Comparison of ENCODE assay signal across 8 cellular contexts in the genomic region with DNA sequence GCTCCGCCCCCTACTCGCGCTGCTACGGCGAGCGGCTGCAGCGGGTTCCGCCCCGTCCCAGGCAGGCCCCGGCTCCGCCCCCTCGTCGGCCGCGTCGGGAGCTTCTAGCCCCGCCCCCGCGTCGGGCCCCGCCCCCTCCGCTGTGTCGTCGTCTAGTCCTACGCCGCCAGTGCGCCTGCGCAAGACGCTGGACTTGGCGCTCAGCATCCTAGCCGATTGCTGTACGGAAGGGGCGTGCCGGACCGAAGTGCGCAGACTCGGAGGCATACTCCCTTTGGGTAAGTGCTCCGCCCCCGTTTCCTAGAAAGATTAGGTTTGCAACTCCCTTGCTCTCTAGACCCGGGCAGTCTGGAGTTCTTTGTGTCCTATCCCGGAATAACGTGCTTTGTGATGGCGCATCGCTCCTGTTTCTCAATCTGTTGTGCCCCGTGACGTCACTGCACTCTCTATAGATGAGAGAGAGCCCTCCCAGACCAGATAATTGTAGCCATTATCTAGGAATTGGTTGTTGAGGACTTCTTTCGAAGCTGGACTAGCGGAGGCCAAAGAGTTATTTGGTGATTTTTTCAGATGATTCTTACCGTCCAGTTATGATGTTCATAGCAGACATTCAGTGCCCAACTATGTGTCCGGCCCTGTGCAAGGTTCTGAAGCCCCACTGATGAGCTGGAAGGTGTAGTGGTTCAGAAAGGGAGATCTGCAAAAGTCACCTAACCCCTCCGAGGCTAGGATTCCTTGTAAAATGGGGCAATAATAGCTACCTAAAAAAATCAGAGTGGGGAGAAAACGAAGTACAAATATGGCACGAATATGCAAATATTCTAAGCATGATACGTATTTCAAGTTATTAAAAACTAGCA. TPM values are rescaled to one million over a fixed set of nuclear protein-coding genes. Genes with fewer than 3 reads are reported as not detected.
DNase-seq lines count a peak whose midpoint lies in the region; ATAC-seq and FAIRE-seq lines count a peak whose summit lies in the region.

No MANE protein-coding gene starts in this region.

- H3K4me3 Mint-ChIP-seq in naive B cell, result peak overlapping the region; percentile 83 to 97 (median 94)
- peak overlapping the region; percentile 84 for H3K4me3 Mint-ChIP-seq in stimulated activated effector memory CD8-positive, alpha-beta T cell treated with anti-CD3 and anti-CD28 coated beads, Interleukin-12 subunit alpha, Interleukin-12 subunit beta, amount 100 ng/mL, for 72 hours

- H2AFZ ChIP-seq in Karpas-422 (ENCODE audit: low read length), result peak overlapping the region; percentile 84; the same call in 1 of the 2 replicates

- peak overlapping the region; percentile 94 for H3K9ac ChIP-seq in Karpas-422 (ENCODE audit: low read length)

- H3K9me3 ChIP-seq in Karpas-422 (ENCODE audit: low read length), result no peaks in the 10 kb centered on the region

- H3K4me3 ChIP-seq in Karpas-422 (ENCODE audit: low read length), result peak overlapping the region; percentile 91

- H3K4me2 ChIP-seq in Karpas-422 (ENCODE audit: low read depth, low read length, poor library complexity, severe bottlenecking), result peak overlapping the region; percentile 98

- H3K36me3 ChIP-seq in Karpas-422 (ENCODE audit: insufficient read depth, low read length), result no peaks in the 10 kb centered on the region

- H4K20me1 ChIP-seq in Karpas-422 (ENCODE audit: insufficient read depth, low read depth, low read length), result peaks cover 32% of the 10 kb centered on the region; the same call in 1 of the 2 replicates

- no peaks in the 10 kb centered on the region for H3K9me2 ChIP-seq in Karpas-422 (replicated peaks; ENCODE audit: insufficient read depth, low read length)

- H3K27ac Mint-ChIP-seq in naive B cell, result peak overlapping the region; percentile 97 to 99 (median 98)
- H3K27ac Mint-ChIP-seq in stimulated activated effector memory CD8-positive, alpha-beta T cell treated with anti-CD3 and anti-CD28 coated beads, Interleukin-12 subunit alpha, Interleukin-12 subunit beta, amount 100 ng/mL, for 72 hours, result peak overlapping the region; percentile 98

- peak overlapping the region; percentile 79 for H3K27ac ChIP-seq in Karpas-422 (ENCODE audit: low read length)

- FAIRE-seq in RCC 7860 (lab: Jason Lieb, UNC), result peak; percentile 46

- DNase-seq in DMS79 (lab: John Stamatoyannopoulos, UW) (peak; percentile 98), Karpas-422 (peak; percentile 100), RCC 7860 (ENCODE audit: low spot score) (peak; percentile 98), fibroblast of gingiva (ENCODE audit: low read depth) (peak; percentile 99), naive B cell (peak; percentile 100)
- peak; percentile 99 to 100 for DNase-seq in activated T-helper 1 cell treated with anti-CD3 and anti-CD28 coated beads, Interleukin-2, amount 50 U/mL, for 16 hours (ENCODE audit: low read depth in 1 of 2, low spot score in 1 of 2)
- DNase-seq in stimulated activated effector memory CD8-positive, alpha-beta T cell treated with anti-CD3 and anti-CD28 coated beads, Interleukin-12 subunit alpha, Interleukin-12 subunit beta, amount 100 ng/mL, for 72 hours (ENCODE audit: low spot score in 2 of 2), result peak; percentile 100

- H3K9me3 Mint-ChIP-seq in naive B cell, result no peaks in the 10 kb centered on the region
- H3K9me3 Mint-ChIP-seq in stimulated activated effector memory CD8-positive, alpha-beta T cell treated with anti-CD3 and anti-CD28 coated beads, Interleukin-12 subunit alpha, Interleukin-12 subunit beta, amount 100 ng/mL, for 72 hours, result no peaks in the 10 kb centered on the region

- no peaks in the 10 kb centered on the region for H3K27me3 Mint-ChIP-seq in naive B cell

- peaks cover 19 to 45% (median 39%) of the 10 kb centered on the region in 3 donors for H3K4me1 Mint-ChIP-seq in naive B cell
- peaks cover 52% of the 10 kb centered on the region for H3K4me1 Mint-ChIP-seq in stimulated activated effector memory CD8-positive, alpha-beta T cell treated with anti-CD3 and anti-CD28 coated beads, Interleukin-12 subunit alpha, Interleukin-12 subunit beta, amount 100 ng/mL, for 72 hours

- no peaks in the 10 kb centered on the region for H3K27me3 ChIP-seq in Karpas-422 (ENCODE audit: low read length)

- peaks cover 23% of the 10 kb centered on the region for H3K4me1 ChIP-seq in Karpas-422 (ENCODE audit: low read length)

- H3K36me3 Mint-ChIP-seq in naive B cell, result peaks cover 5 to 20% of the 10 kb centered on the region in 2 donors
- H3K36me3 Mint-ChIP-seq in stimulated activated effector memory CD8-positive, alpha-beta T cell treated with anti-CD3 and anti-CD28 coated beads, Interleukin-12 subunit alpha, Interleukin-12 subunit beta, amount 100 ng/mL, for 72 hours, result peaks cover 71% of the 10 kb centered on the region

- H3K79me2 ChIP-seq in Karpas-422 (ENCODE audit: low read length), result peaks cover 22% of the 10 kb centered on the region

- peak; percentile 63 for ATAC-seq in GM21825 (IDR thresholded peaks at IDR 0.05; ENCODE audit: unreplicated experiment)
- peak; percentile 73 to 78 for ATAC-seq in naive B cell (ENCODE audit: low read depth in 2 of 2)
- ATAC-seq in stimulated activated effector memory CD8-positive, alpha-beta T cell treated with anti-CD3 and anti-CD28 coated beads, Interleukin-12 subunit alpha, Interleukin-12 subunit beta, amount 100 ng/mL, for 72 hours, result peak; percentile 87

RNA-seq across cellular contexts. Expression of a gene that starts 0.7 kb away (rescaled TPM):
- total RNA-seq in Karpas-422 (2014; rRNA removed; shearing (Covaris generic); ENCODE audit: low replicate concordance), result 1.5 and 2.3 TPM in 2 replicates
- 1 to 10 TPM; 4.2 to 8.2 (median 6.1) TPM for polyA plus RNA-seq in naive B cell (ENCODE audit: low read depth in 6 of 6)

RNA-seq across cellular contexts. Expression of a gene that starts 12.0 kb away (rescaled TPM):
- total RNA-seq in Karpas-422 (2014; rRNA removed; shearing (Covaris generic); ENCODE audit: low replicate concordance), result not detected in 2 replicates
- polyA plus RNA-seq in naive B cell (ENCODE audit: low read depth in 6 of 6), result 1 to 10 TPM in 2 of 6 donors, under 1 TPM in 2, not detected in 2; 0.57 to 1.4 (median 0.94) TPM

RNA-seq across cellular contexts. Expression of a gene that starts 17.4 kb away (rescaled TPM):
- total RNA-seq in Karpas-422 (2014; rRNA removed; shearing (Covaris generic); ENCODE audit: low replicate concordance), result not detected in 2 replicates
- polyA plus RNA-seq in naive B cell (ENCODE audit: low read depth in 6 of 6), result under 1 TPM in 1 of 6 donors, not detected in 5; 0.33 TPM

RNA-seq across cellular contexts. Expression of a gene that starts 23.0 kb away (rescaled TPM):
- total RNA-seq in Karpas-422 (2014; rRNA removed; shearing (Covaris generic); ENCODE audit: low replicate concordance), result not detected in 2 replicates
- under 1 TPM in 3 of 6 donors, not detected in 3; 0.15 to 0.20 (median 0.18) TPM for polyA plus RNA-seq in naive B cell (ENCODE audit: low read depth in 6 of 6)

RNA-seq across cellular contexts. Expression of a gene that starts 31.8 kb away (rescaled TPM):
- total RNA-seq in Karpas-422 (2014; rRNA removed; shearing (Covaris generic); ENCODE audit: low replicate concordance), result not detected in 2 replicates
- not detected for polyA plus RNA-seq in naive B cell (ENCODE audit: low read depth in 6 of 6)

Comparison
In these comparisons a context has a peak if more than half of its experiments do, and no peak if none do; other contexts are left out.
1. Peak in every context shown above with its lines: DNase-seq, ATAC-seq, H3K4me3 ChIP-seq and H3K27ac ChIP-seq.